ENCODE assay signal across 19 cellular contexts in genomic region chr5:178545941-178546674, GRCh38. TPM values are rescaled to one million over a fixed set of nuclear protein-coding genes. Genes with fewer than 3 reads are reported as not detected.
DNase-seq lines count a peak whose midpoint lies in the region; ATAC-seq, FAIRE-seq and TF ChIP-seq lines count a peak whose summit lies in the region.
"Had no signal": no experiment of that assay in that cellular context is flagged by ENCODE, and none has a peak within 500 bp of the region (broad histone marks: within the 10 kb centered on the region; RNA-seq: fewer than 3 reads in every experiment).

No MANE protein-coding gene starts in this region.

- no peaks in the 10 kb centered on the region for H3K9me3 Mint-ChIP-seq in stimulated activated memory B cell treated with anti-CD40 and anti-IgM and Interleukin-4, amounts not matched to agents 10 μg/mL and 1 μg/mL and 100 μg/mL, for 72 hours
- H3K9me3 Mint-ChIP-seq: CD4-positive, CD25-positive, alpha-beta regulatory T cell had no signal

- ATAC-seq in RWPE2 (ENCODE audit: low read depth) (no peak), HG02642 (IDR thresholded peaks at IDR 0.05; ENCODE audit: poor library complexity, unreplicated experiment) (no peak)
- ATAC-seq in stimulated activated memory B cell treated with anti-CD40 and anti-IgM and Interleukin-4, amounts not matched to agents 10 μg/mL and 1 μg/mL and 100 μg/mL, for 72 hours: no peak
- ATAC-seq: K562 had no signal

- TF ChIP-seq CTCF in HL-60 (IDR thresholded peaks at IDR 0.05; ENCODE audit: insufficient read depth, low read length) (no peak), RWPE2 (IDR thresholded peaks at IDR 0.05; ENCODE audit: poor library complexity, severe bottlenecking) (no peak), kidney (IDR thresholded peaks at IDR 0.05; ENCODE audit: borderline replicate concordance, extremely low read depth, insufficient read depth) (no peak), sigmoid colon (IDR thresholded peaks at IDR 0.05) (no peak), prostate gland (IDR thresholded peaks at IDR 0.05) (no peak)

- H3K4me1 Mint-ChIP-seq in stimulated activated memory B cell treated with anti-CD40 and anti-IgM and Interleukin-4, amounts not matched to agents 10 μg/mL and 1 μg/mL and 100 μg/mL, for 72 hours: peaks cover 4% of the 10 kb centered on the region
- H3K4me1 Mint-ChIP-seq: CD4-positive, CD25-positive, alpha-beta regulatory T cell had no signal

- no peak for DNase-seq in HL-60 (ENCODE audit: low read depth in 1 of 2, low spot score in 1 of 2)
- DNase-seq in RWPE2 (ENCODE audit: low spot score): peak; percentile 58
- peak; percentile 64 for DNase-seq in kidney
- DNase-seq in sigmoid colon: peak; percentile 56
- no peak for DNase-seq in prostate gland (ENCODE audit: low spot score)
- DNase-seq: Caco-2; CD4-positive, CD25-positive, alpha-beta regulatory T cell; HCEC 1CT; MV-4-11; NCI-H1417 treated with DMSO at 0.1 percent for 48 hours; NCI-H2029; NCI-H2171 treated with DMSO at 0.1 percent for 48 hours; NCI-H446 treated with DMSO at 0.1 percent for 48 hours; NK-92 treated with Interleukin-12 subunit alpha and Interleukin-12 subunit beta, amount 100 ng/mL, for 24 hours; OCI-M1; SJCRH30 had no signal

- 80 to 90% methylated on average over 16 of the region's 16 CpGs for whole genome bisulfite sequencing in sigmoid colon, 2 donors
- 96% methylated on average over 16 of the region's 16 CpGs for WGBS in prostate gland

- no peaks in the 10 kb centered on the region for H3K36me3 Mint-ChIP-seq in stimulated activated memory B cell treated with anti-CD40 and anti-IgM and Interleukin-4, amounts not matched to agents 10 μg/mL and 1 μg/mL and 100 μg/mL, for 72 hours
- H3K36me3 Mint-ChIP-seq: CD4-positive, CD25-positive, alpha-beta regulatory T cell had no signal

- no peak overlapping the region for H3K4me3 ChIP-seq in HL-60 (replicated peaks; ENCODE audit: insufficient read depth, low read length)
- no peak overlapping the region for H3K4me3 ChIP-seq in RWPE2 (ENCODE audit: severe bottlenecking)
- H3K4me3 ChIP-seq in kidney (ENCODE audit: low read length in 2 of 2): no peak overlapping the region
- no peak overlapping the region for H3K4me3 ChIP-seq in sigmoid colon
- H3K4me3 ChIP-seq in prostate gland: no peak overlapping the region
- H3K4me3 ChIP-seq: K562, SJCRH30 had no signal

- H3K27me3 ChIP-seq in HL-60 (ENCODE audit: insufficient read depth, poor library complexity, severe bottlenecking) (no peaks in the 10 kb centered on the region), RWPE2 (ENCODE audit: insufficient read depth, poor library complexity, severe bottlenecking) (no peaks in the 10 kb centered on the region), sigmoid colon (no peaks in the 10 kb centered on the region), prostate gland (replicated peaks; ENCODE audit: insufficient read depth) (no peaks in the 10 kb centered on the region)
- H3K27me3 ChIP-seq: SJCRH30 had no signal

- no peak for TF ChIP-seq EP300 in sigmoid colon (IDR thresholded peaks at IDR 0.05)

- no peak overlapping the region for H3K27ac Mint-ChIP-seq in stimulated activated memory B cell treated with anti-CD40 and anti-IgM and Interleukin-4, amounts not matched to agents 10 μg/mL and 1 μg/mL and 100 μg/mL, for 72 hours
- H3K27ac Mint-ChIP-seq: CD4-positive, CD25-positive, alpha-beta regulatory T cell had no signal

- no peaks in the 10 kb centered on the region for H3K9me3 ChIP-seq in RWPE2 (ENCODE audit: severe bottlenecking)
- no peaks in the 10 kb centered on the region for H3K9me3 ChIP-seq in kidney (ENCODE audit: control insufficient read depth in 1 of 2, low read length in 2 of 2)
- no peaks in the 10 kb centered on the region for H3K9me3 ChIP-seq in sigmoid colon
- H3K9me3 ChIP-seq in prostate gland: no peaks in the 10 kb centered on the region
- H3K9me3 ChIP-seq: Caco-2, SJCRH30 had no signal

- H3K9ac ChIP-seq in kidney (ENCODE audit: low read length in 2 of 2): no peak overlapping the region

- H3K36me3 ChIP-seq in RWPE2 (ENCODE audit: low read depth): no peaks in the 10 kb centered on the region
- H3K36me3 ChIP-seq in kidney (ENCODE audit: control insufficient read depth in 1 of 2, insufficient read depth in 2 of 2, low read length in 2 of 2): no peaks in the 10 kb centered on the region
- H3K36me3 ChIP-seq in sigmoid colon: no peaks in the 10 kb centered on the region
- H3K36me3 ChIP-seq in prostate gland: no peaks in the 10 kb centered on the region
- H3K36me3 ChIP-seq: SJCRH30 had no signal

- H3K4me1 ChIP-seq in RWPE2 (ENCODE audit: insufficient read depth, poor library complexity, severe bottlenecking): peaks cover 3% of the 10 kb centered on the region
- H3K4me1 ChIP-seq in kidney (ENCODE audit: control insufficient read depth in 1 of 2, insufficient read depth in 1 of 2, low read depth in 1 of 2, low read length in 2 of 2): peaks cover 0 to 8% of the 10 kb centered on the region in 2 donors
- H3K4me1 ChIP-seq in sigmoid colon: peaks cover 0 to 17% (median 9%) of the 10 kb centered on the region in 4 donors
- no peaks in the 10 kb centered on the region for H3K4me1 ChIP-seq in prostate gland (replicated peaks)
- H3K4me1 ChIP-seq: Caco-2, SJCRH30 had no signal

- intact Hi-C loops in kidney (cut with DNase I) (no loop called here), sigmoid colon (cut with DNase I) (no loop called here), prostate gland (cut with DNase I) (loop anchor here (10.0 kb wide), 1 partner anchor 81 kb away; no protein-coding TSS in a partner anchor)

- TF ChIP-seq POLR2A in sigmoid colon (IDR thresholded peaks at IDR 0.05): no peak
- TF ChIP-seq POLR2A in prostate gland (IDR thresholded peaks at IDR 0.05): no peak

- peaks cover 37% of the 10 kb centered on the region for H3K27me3 Mint-ChIP-seq in stimulated activated memory B cell treated with anti-CD40 and anti-IgM and Interleukin-4, amounts not matched to agents 10 μg/mL and 1 μg/mL and 100 μg/mL, for 72 hours

- H3K4me3 Mint-ChIP-seq in stimulated activated memory B cell treated with anti-CD40 and anti-IgM and Interleukin-4, amounts not matched to agents 10 μg/mL and 1 μg/mL and 100 μg/mL, for 72 hours: no peak overlapping the region
- H3K4me3 Mint-ChIP-seq: CD4-positive, CD25-positive, alpha-beta regulatory T cell had no signal

- no peak for FAIRE-seq in kidney (lab: Jason Lieb, UNC)
- FAIRE-seq: K562 had no signal

- H3K27ac ChIP-seq in HL-60 (replicated peaks) (peak overlapping the region; percentile 91), RWPE2 (ENCODE audit: poor library complexity, severe bottlenecking) (no peak overlapping the region), kidney (ENCODE audit: low read depth in 2 of 2, low read length in 2 of 2) (no peak overlapping the region), sigmoid colon (no peak overlapping the region), prostate gland (no peak overlapping the region)
- H3K27ac ChIP-seq: SJCRH30 had no signal

RNA-seq across cellular contexts. Expression of gene COL23A1, which starts 44.1 kb away (rescaled TPM):
- total RNA-seq in kidney (8.7 TPM), sigmoid colon (1 to 10 TPM in 1 of 4 donors, under 1 TPM in 3; 0.28 to 1.2 (median 0.52) TPM), prostate gland (1 to 10 TPM; 2.7 to 6.1 TPM)
- polyA plus RNA-seq in kidney (ENCODE audit: insufficient read depth, low read depth, low replicate concordance) (4.1 TPM), sigmoid colon (under 1 TPM in 2 of 3 donors, not detected in 1; 0.46 to 0.96 TPM)
- total RNA-seq: CD4-positive, CD25-positive, alpha-beta regulatory T cell; SJCRH30 had no signal
- polyA plus RNA-seq: CD4-positive, CD25-positive, alpha-beta regulatory T cell; K562 had no signal

Comparison
In these comparisons a context has a peak if more than half of its experiments do, and no peak if none do; other contexts are left out.
1. DNase-seq: peak in RWPE2 (single experiment), kidney (single experiment) and sigmoid colon (single experiment); none in HL-60 (0 of 2) and prostate gland (single experiment).